ENCODE assay signal across 1 cellular context in the genomic region with DNA sequence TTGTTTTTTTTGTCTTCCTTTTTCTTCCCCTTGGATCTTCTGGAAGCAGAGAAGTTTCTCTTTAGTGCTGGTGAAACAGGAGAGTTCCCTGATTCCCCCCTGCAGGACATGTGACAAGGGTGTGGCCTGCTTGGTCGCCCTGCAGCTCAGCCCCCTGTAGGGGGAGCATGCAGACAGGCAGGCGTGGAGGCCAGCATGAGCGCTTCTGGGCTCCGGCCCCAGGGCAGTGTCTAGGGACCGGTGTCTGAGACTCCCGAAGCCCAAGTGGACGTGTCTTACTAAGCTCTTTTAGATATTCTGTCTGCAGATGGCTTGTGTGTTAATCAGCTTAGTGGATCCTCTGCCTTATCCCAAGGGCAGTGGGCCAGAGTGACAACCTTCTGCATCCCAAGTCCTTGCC.
TF ChIP-seq lines count a peak whose summit lies in the region.

No MANE protein-coding gene starts in this region.

TF ChIP-seq in H1, 55 proteins besides CTCF, POLR2A, EP300 and RAD21:
- TF ChIP-seq SP4 (IDR thresholded peaks at IDR 0.05; ENCODE audit: low read length) (no peak), CEBPB (IDR thresholded peaks at IDR 0.05; ENCODE audit: low read depth, low read length) (no peak), CREB1 (IDR thresholded peaks at IDR 0.05) (peak; percentile 30; the same call in 1 of the 2 replicates), POU5F1 (IDR thresholded peaks at IDR 0.05; ENCODE audit: low read depth, low read length) (no peak), TAF7 (optimal IDR thresholded peaks at IDR 0.05; ENCODE audit: borderline replicate concordance, low read depth, low read length) (no peak), SIX5 (IDR thresholded peaks at IDR 0.05; ENCODE audit: low read depth, low read length) (no peak), CHD2 (IDR thresholded peaks at IDR 0.05; ENCODE audit: low read length) (no peak), MAFK (IDR thresholded peaks at IDR 0.05; ENCODE audit: low read depth, low read length) (no peak)
- TF ChIP-seq, protein P1, sequence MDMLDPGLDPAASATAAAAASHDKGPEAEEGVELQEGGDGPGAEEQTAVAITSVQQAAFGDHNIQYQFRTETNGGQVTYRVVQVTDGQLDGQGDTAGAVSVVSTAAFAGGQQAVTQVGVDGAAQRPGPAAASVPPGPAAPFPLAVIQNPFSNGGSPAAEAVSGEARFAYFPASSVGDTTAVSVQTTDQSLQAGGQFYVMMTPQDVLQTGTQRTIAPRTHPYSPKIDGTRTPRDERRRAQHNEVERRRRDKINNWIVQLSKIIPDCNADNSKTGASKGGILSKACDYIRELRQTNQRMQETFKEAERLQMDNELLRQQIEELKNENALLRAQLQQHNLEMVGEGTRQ (IDR thresholded peaks at IDR 0.05; ENCODE audit: low read length), result peak; percentile 33; the same call in 1 of the 2 replicates
- TF ChIP-seq, protein P2, sequence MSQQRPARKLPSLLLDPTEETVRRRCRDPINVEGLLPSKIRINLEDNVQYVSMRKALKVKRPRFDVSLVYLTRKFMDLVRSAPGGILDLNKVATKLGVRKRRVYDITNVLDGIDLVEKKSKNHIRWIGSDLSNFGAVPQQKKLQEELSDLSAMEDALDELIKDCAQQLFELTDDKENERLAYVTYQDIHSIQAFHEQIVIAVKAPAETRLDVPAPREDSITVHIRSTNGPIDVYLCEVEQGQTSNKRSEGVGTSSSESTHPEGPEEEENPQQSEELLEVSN (IDR thresholded peaks at IDR 0.05), result 0 out of 2 replicates have a peak, but pooled peaks have one; percentile 37
- TF ChIP-seq, protein P3, sequence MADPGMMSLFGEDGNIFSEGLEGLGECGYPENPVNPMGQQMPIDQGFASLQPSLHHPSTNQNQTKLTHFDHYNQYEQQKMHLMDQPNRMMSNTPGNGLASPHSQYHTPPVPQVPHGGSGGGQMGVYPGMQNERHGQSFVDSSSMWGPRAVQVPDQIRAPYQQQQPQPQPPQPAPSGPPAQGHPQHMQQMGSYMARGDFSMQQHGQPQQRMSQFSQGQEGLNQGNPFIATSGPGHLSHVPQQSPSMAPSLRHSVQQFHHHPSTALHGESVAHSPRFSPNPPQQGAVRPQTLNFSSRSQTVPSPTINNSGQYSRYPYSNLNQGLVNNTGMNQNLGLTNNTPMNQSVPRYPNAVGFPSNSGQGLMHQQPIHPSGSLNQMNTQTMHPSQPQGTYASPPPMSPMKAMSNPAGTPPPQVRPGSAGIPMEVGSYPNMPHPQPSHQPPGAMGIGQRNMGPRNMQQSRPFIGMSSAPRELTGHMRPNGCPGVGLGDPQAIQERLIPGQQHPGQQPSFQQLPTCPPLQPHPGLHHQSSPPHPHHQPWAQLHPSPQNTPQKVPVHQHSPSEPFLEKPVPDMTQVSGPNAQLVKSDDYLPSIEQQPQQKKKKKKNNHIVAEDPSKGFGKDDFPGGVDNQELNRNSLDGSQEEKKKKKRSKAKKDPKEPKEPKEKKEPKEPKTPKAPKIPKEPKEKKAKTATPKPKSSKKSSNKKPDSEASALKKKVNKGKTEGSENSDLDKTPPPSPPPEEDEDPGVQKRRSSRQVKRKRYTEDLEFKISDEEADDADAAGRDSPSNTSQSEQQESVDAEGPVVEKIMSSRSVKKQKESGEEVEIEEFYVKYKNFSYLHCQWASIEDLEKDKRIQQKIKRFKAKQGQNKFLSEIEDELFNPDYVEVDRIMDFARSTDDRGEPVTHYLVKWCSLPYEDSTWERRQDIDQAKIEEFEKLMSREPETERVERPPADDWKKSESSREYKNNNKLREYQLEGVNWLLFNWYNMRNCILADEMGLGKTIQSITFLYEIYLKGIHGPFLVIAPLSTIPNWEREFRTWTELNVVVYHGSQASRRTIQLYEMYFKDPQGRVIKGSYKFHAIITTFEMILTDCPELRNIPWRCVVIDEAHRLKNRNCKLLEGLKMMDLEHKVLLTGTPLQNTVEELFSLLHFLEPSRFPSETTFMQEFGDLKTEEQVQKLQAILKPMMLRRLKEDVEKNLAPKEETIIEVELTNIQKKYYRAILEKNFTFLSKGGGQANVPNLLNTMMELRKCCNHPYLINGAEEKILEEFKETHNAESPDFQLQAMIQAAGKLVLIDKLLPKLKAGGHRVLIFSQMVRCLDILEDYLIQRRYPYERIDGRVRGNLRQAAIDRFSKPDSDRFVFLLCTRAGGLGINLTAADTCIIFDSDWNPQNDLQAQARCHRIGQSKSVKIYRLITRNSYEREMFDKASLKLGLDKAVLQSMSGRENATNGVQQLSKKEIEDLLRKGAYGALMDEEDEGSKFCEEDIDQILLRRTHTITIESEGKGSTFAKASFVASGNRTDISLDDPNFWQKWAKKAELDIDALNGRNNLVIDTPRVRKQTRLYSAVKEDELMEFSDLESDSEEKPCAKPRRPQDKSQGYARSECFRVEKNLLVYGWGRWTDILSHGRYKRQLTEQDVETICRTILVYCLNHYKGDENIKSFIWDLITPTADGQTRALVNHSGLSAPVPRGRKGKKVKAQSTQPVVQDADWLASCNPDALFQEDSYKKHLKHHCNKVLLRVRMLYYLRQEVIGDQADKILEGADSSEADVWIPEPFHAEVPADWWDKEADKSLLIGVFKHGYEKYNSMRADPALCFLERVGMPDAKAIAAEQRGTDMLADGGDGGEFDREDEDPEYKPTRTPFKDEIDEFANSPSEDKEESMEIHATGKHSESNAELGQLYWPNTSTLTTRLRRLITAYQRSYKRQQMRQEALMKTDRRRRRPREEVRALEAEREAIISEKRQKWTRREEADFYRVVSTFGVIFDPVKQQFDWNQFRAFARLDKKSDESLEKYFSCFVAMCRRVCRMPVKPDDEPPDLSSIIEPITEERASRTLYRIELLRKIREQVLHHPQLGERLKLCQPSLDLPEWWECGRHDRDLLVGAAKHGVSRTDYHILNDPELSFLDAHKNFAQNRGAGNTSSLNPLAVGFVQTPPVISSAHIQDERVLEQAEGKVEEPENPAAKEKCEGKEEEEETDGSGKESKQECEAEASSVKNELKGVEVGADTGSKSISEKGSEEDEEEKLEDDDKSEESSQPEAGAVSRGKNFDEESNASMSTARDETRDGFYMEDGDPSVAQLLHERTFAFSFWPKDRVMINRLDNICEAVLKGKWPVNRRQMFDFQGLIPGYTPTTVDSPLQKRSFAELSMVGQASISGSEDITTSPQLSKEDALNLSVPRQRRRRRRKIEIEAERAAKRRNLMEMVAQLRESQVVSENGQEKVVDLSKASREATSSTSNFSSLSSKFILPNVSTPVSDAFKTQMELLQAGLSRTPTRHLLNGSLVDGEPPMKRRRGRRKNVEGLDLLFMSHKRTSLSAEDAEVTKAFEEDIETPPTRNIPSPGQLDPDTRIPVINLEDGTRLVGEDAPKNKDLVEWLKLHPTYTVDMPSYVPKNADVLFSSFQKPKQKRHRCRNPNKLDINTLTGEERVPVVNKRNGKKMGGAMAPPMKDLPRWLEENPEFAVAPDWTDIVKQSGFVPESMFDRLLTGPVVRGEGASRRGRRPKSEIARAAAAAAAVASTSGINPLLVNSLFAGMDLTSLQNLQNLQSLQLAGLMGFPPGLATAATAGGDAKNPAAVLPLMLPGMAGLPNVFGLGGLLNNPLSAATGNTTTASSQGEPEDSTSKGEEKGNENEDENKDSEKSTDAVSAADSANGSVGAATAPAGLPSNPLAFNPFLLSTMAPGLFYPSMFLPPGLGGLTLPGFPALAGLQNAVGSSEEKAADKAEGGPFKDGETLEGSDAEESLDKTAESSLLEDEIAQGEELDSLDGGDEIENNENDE (IDR thresholded peaks at IDR 0.05; ENCODE audit: insufficient replicate concordance, low read length), result no peak
- TF ChIP-seq, protein P4, sequence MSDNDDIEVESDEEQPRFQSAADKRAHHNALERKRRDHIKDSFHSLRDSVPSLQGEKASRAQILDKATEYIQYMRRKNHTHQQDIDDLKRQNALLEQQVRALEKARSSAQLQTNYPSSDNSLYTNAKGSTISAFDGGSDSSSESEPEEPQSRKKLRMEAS (IDR thresholded peaks at IDR 0.05), result peak; percentile 78
TF ChIP-seq in H1: peak in this region for 4.
